Comparison of ENCODE assay signal across 11 cellular contexts in the genomic region with DNA sequence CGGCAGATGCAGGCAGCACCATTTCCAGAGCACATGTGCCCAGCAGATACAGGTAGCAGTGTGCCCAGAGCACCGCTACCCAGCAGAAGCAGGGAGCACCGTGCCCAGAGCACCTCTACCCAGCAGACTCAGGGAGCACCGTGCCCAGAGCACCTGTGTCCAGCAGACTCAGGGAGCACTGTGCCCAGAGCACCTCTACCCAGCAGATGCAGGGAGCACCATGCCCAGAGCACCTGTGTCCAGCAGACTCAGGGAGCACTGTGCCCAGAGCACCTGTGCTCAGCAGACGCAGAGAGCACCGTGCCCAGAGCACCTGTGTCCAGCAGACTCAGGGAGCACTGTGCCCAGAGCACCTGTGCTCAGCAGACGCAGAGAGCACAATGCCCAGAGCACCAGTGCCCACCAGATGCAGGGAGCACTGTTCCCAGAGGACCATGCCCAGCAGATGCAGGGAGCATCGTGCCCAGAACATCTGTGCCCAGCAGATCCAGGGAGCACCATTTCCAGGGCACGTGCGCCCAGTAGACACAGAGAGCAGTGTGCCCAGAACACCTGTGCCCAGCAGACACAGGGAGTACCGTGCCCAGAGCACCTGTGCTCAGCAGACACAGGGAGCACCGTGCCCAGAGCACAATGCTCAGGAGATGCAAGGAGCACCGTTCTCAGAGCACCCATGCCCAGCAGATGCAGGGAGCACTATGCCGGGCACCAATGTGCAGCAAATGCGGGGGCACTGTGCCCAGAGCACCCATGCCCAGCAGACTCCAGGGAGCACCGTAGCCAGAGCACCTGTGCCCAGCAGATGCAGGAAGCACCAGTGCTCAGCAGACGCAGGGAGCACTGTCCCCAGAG.
"Had no signal": no experiment of that assay in that cellular context is flagged by ENCODE, and none has a peak within 500 bp of the region (broad histone marks: within the 10 kb centered on the region; RNA-seq: fewer than 3 reads in every experiment).

No MANE protein-coding gene starts in this region.

- H3K4me3 ChIP-seq: cardiac muscle cell, colonic mucosa, ovary, tibial nerve had no signal

- H3K9me3 ChIP-seq: colonic mucosa, ovary, tibial nerve had no signal

- H3K36me3 ChIP-seq: cardiac muscle cell, colonic mucosa, ovary had no signal

- H3K9me3 Mint-ChIP-seq: neural crest cell; T-helper 1 cell treated with Interleukin-12 subunit alpha and Interleukin-12 subunit beta and Interleukin-4 antibody, amounts not matched to agents 30 μg/mL and 1 μg/mL, for 36 hours had no signal

- DNase-seq: activated CD4-positive, alpha-beta T cell treated with anti-CD3 and anti-CD28 coated beads, Interleukin-2, amount 50 U/mL, for 1 hour; activated T-cell treated with anti-CD3 and anti-CD28 coated beads, Interleukin-2, amount 50 U/mL, for 1 hour; colonic mucosa; foreskin melanocyte; islet precursor cell; left ventricle myocardium superior; ovary had no signal

- H3K27ac Mint-ChIP-seq: T-helper 1 cell treated with Interleukin-12 subunit alpha and Interleukin-12 subunit beta and Interleukin-4 antibody, amounts not matched to agents 30 μg/mL and 1 μg/mL, for 36 hours had no signal

- H3K4me1 ChIP-seq: colonic mucosa, tibial nerve had no signal

- H3K27ac ChIP-seq: cardiac muscle cell, colonic mucosa, ovary, tibial nerve had no signal

- H3K4me3 Mint-ChIP-seq: neural crest cell; T-helper 1 cell treated with Interleukin-12 subunit alpha and Interleukin-12 subunit beta and Interleukin-4 antibody, amounts not matched to agents 30 μg/mL and 1 μg/mL, for 36 hours had no signal

- ATAC-seq: left ventricle myocardium superior had no signal

- H3K27me3 ChIP-seq: cardiac muscle cell, colonic mucosa, ovary, tibial nerve had no signal
